ENCODE assay signal across 19 cellular contexts in the genomic region with DNA sequence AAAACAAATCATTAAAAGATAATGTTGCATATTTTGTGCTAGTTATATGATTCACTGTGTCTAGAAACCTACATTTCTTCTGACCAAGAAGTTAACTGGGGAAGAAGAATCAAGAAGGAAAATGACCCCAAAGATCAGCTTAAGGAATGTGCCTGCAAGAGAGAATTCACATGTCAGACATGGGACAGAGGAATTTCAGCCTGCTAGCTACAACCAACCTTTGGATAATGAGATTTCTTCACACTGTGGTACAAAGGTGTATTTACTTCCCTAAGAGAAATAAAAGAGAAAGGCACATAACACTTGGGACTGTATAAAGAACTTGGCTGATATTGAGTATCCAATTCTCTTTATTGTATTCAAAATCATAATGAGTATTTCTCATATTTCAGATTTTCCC.
"Had no signal": no experiment of that assay in that cellular context is flagged by ENCODE, and none has a peak within 500 bp of the region (broad histone marks: within the 10 kb centered on the region; RNA-seq: fewer than 3 reads in every experiment).

No MANE protein-coding gene starts in this region.

- DNase-seq: activated CD4-positive, alpha-beta T cell treated with anti-CD3 and anti-CD28 coated beads, Interleukin-2, amount 50 U/mL, for 4 hours; activated CD4-positive, CD25-positive, alpha-beta regulatory T cell treated with anti-CD3 and anti-CD28 coated beads, Interleukin-2, amount 50 U/mL, for 72 hours; activated naive CD4-positive, alpha-beta T cell treated with Interleukin-2 at 50 U/mL for 16 hours; activated T-cell treated with anti-CD3 and anti-CD28 coated beads for 4 hours; dorsolateral prefrontal cortex; endodermal cell; erythroblast; gastrocnemius medialis; heart left ventricle; islet precursor cell; left ventricle myocardium inferior; mesenchymal stem cell; naive thymus-derived CD8-positive, alpha-beta T cell; retina; stimulated activated CD4-positive, alpha-beta T cell treated with anti-CD3 and anti-CD28 coated beads, Interleukin-4, amount 100 ng/mL, for 24 hours; trophoblast cell had no signal

- H3K4me3 ChIP-seq: ascending aorta, dorsolateral prefrontal cortex, gastrocnemius medialis, heart left ventricle, left ventricle myocardium inferior, skin epidermis, suprapubic skin had no signal
